Comparison of ENCODE assay signal across 16 cellular contexts in the genomic region with DNA sequence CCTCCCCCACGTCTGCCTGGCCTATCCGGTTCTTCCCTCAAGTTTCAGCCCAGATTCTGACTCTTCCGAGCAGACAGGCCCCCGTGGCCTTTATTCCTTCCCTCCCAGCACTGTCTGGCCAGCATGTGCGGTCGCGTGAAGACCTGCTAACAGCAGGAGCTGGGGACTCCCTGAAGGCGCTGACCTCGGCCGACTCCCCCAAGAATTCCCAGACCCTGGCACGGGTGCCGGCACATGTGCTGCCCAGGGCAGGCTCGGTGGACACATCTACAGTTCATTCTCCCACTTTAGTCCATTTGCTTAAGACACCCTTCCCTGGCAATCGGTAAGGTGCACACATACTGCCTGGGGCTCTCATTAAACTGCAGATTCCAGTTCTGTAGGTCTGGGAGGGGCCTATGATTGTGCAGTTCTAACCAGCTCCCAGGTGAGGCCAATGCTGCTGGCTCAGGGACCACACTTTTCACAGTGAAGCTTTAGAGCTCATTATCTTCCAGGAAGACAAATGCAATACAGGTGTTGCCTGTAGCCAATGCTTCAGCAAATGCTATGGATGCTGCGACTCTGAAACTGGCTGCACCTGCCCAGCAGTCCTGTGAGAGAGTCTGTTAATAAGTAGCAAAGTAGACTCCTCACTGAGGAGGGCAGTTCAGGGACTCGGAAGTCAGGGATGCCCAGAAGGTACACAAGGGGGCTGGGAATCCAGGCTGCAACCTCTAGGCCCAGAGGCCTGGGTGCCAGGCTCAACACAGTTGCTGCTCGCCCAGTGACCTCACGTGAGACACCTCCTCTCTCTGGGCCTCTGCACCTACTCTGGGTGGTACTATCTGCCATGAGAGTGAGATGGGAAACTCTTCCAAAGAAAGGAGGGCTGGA. TPM values are rescaled to one million over a fixed set of nuclear protein-coding genes. Genes with fewer than 3 reads are reported as not detected.
A peak's percentile ranks its signal among the peaks of the same experiment; 100 is the strongest.
DNase-seq lines count a peak whose midpoint lies in the region; ATAC-seq, FAIRE-seq and TF ChIP-seq lines count a peak whose summit lies in the region.
"Had no signal": no experiment of that assay in that cellular context is flagged by ENCODE, and none has a peak within 500 bp of the region (broad histone marks: within the 10 kb centered on the region; RNA-seq: fewer than 3 reads in every experiment).

No MANE protein-coding gene starts in this region.

- H2BK120ac ChIP-seq in H1 (replicated peaks; ENCODE audit: low read depth, low read length), result no peak overlapping the region

- H3K23ac ChIP-seq in H1 (ENCODE audit: insufficient read length), result no peak overlapping the region

- no peaks in the 10 kb centered on the region for H3K36me3 Mint-ChIP-seq in natural killer cell treated with Interleukin-12 subunit alpha and Interleukin-12 subunit beta and Interleukin-15 and Interleukin-18, amount 100 ng/mL, for 72 hours
- H3K36me3 Mint-ChIP-seq: CD8-positive, alpha-beta memory T cell had no signal

- no peaks in the 10 kb centered on the region for H3K79me1 ChIP-seq in H1 (ENCODE audit: low read depth, low read length)

- no peak overlapping the region for H4K8ac ChIP-seq in H1 (ENCODE audit: extremely low read depth, insufficient read depth, low read length)

- H3K56ac ChIP-seq in H1 (replicated peaks; ENCODE audit: insufficient read length, low read depth, low read length), result no peak overlapping the region

- H3K23me2 ChIP-seq in H1 (ENCODE audit: low read depth, low read length), result no peaks in the 10 kb centered on the region

- POLR2A ChIA-PET in H1 (lab: Charles Lee; ENCODE audit: partially characterized antibody), result interaction anchor here (0.9 to 1.0 kb wide), 2 partner anchors 16 to 46 kb away, joined by 3 read pairs; partner anchors contain the start of gene TAF1B

- no peak overlapping the region for H3K9ac ChIP-seq in H1 (replicated peaks in 1 of 4; ENCODE audit: extremely low read depth in 1 of 4, low read depth in 3 of 4, low read length in 3 of 4)
- H3K9ac ChIP-seq: GM23248 had no signal

- no peak for TF ChIP-seq RAD21 in H1 (IDR thresholded peaks at IDR 0.05 in 1 of 2, conservative IDR thresholded peaks at IDR 0.05 in 1 of 2; ENCODE audit: low read depth in 2 of 2, low read length in 2 of 2)

- H3K18ac ChIP-seq in H1 (ENCODE audit: extremely low read depth, low read length), result no peak overlapping the region

- H2BK20ac ChIP-seq in H1 (ENCODE audit: low read length), result no peak overlapping the region

- intact Hi-C loops in body of pancreas (cut with DNase I), result no loop called here

- no peak overlapping the region for H4K5ac ChIP-seq in H1 (ENCODE audit: insufficient read length, low read depth, low read length)

- H4K91ac ChIP-seq in H1 (replicated peaks; ENCODE audit: insufficient read length, low read length), result no peak overlapping the region

- H3K27me3 Mint-ChIP-seq in natural killer cell treated with Interleukin-12 subunit alpha and Interleukin-12 subunit beta and Interleukin-15 and Interleukin-18, amount 100 ng/mL, for 72 hours, result no peaks in the 10 kb centered on the region
- H3K27me3 Mint-ChIP-seq: activated CD4-positive, alpha-beta T cell treated with anti-CD3 and anti-CD28 coated beads, Interleukin-2, amount 10 ng/mL, durations not matched to agents 24 days and 14 days had no signal

- H3K4me3 ChIP-seq in H1 (ENCODE audit: extremely low read depth in 1 of 4, insufficient read depth in 2 of 4, low read depth in 3 of 4, low read length in 4 of 4) (no peak overlapping the region), body of pancreas (no peak overlapping the region)
- H3K4me3 ChIP-seq: GM23248, uterus had no signal

- CTCF ChIA-PET in H1 (lab: Charles Lee; ENCODE audit: partially characterized antibody), result interaction anchor here (0.6 to 13.3 kb wide), 12 partner anchors 10 to 273 kb away, joined by 3 to 118 read pairs (median 4); partner anchors contain the start of genes ADAM17 and TAF1B

- no peaks in the 10 kb centered on the region for H3K27me3 ChIP-seq in H1 (replicated peaks in 1 of 4; ENCODE audit: control insufficient read depth in 3 of 4, extremely low read depth in 1 of 4, insufficient read depth in 3 of 4, low read length in 3 of 4)
- H3K27me3 ChIP-seq in body of pancreas, result no peaks in the 10 kb centered on the region
- H3K27me3 ChIP-seq: uterus had no signal

- no peaks in the 10 kb centered on the region; a peak in 1 of 8 replicates for H3K36me3 ChIP-seq in H1 (ENCODE audit: control insufficient read depth in 2 of 4, insufficient read depth in 4 of 4, low read length in 3 of 4)
- no peaks in the 10 kb centered on the region for H3K36me3 ChIP-seq in body of pancreas (replicated peaks in 1 of 2; ENCODE audit: insufficient read depth in 1 of 2, low read depth in 2 of 2)
- H3K36me3 ChIP-seq: uterus had no signal

- ATAC-seq in natural killer cell treated with Interleukin-12 subunit alpha and Interleukin-12 subunit beta and Interleukin-15 and Interleukin-18, amount 100 ng/mL, for 72 hours, result no peak
- no peak for ATAC-seq in body of pancreas

- no peaks in the 10 kb centered on the region for H3K9me3 ChIP-seq in H1 (ENCODE audit: insufficient read depth in 2 of 2, low read depth in 1 of 2, low read length in 1 of 2)
- no peaks in the 10 kb centered on the region for H3K9me3 ChIP-seq in body of pancreas
- H3K9me3 ChIP-seq: uterus had no signal

- no peak overlapping the region for H2AFZ ChIP-seq in H1 (ENCODE audit: low read length)
- H2AFZ ChIP-seq: GM23248 had no signal

- TF ChIP-seq EP300 in H1 (IDR thresholded peaks at IDR 0.05; ENCODE audit: borderline replicate concordance in 1 of 2, low read depth in 2 of 2, low read length in 2 of 2), result no peak

- TF ChIP-seq POLR2A in H1 (IDR thresholded peaks at IDR 0.05; ENCODE audit: control extremely low read depth in 1 of 2, low read depth in 2 of 2, low read length in 2 of 2) (no peak), body of pancreas (IDR thresholded peaks at IDR 0.05) (no peak)

- no peak for TF ChIP-seq CTCF in H1 (IDR thresholded peaks at IDR 0.05; ENCODE audit: control extremely low read depth in 1 of 3, insufficient read depth in 1 of 3, low read depth in 1 of 3, low read length in 3 of 3)
- TF ChIP-seq CTCF in body of pancreas (IDR thresholded peaks at IDR 0.05), result no peak

- no peaks in the 10 kb centered on the region for H4K20me1 ChIP-seq in H1 (replicated peaks in 1 of 2; ENCODE audit: control insufficient read depth in 1 of 2, insufficient read depth in 2 of 2, low read length in 2 of 2)

- no peaks in the 10 kb centered on the region for H3K9me3 Mint-ChIP-seq in natural killer cell treated with Interleukin-12 subunit alpha and Interleukin-12 subunit beta and Interleukin-15 and Interleukin-18, amount 100 ng/mL, for 72 hours
- H3K9me3 Mint-ChIP-seq: activated CD4-positive, alpha-beta T cell treated with anti-CD3 and anti-CD28 coated beads, Interleukin-2, amount 10 ng/mL, durations not matched to agents 24 days and 14 days; CD8-positive, alpha-beta memory T cell had no signal

- H3K4me3 Mint-ChIP-seq in natural killer cell treated with Interleukin-12 subunit alpha and Interleukin-12 subunit beta and Interleukin-15 and Interleukin-18, amount 100 ng/mL, for 72 hours, result no peak overlapping the region

- no peak overlapping the region for H3K14ac ChIP-seq in H1 (ENCODE audit: insufficient read length)

- no peak overlapping the region for H3K4ac ChIP-seq in H1 (replicated peaks; ENCODE audit: insufficient read length, low read depth, low read length)

- DNase-seq in COLO668 (lab: John Stamatoyannopoulos, UW; ENCODE audit: unreplicated experiment), result peak; percentile 74
- DNase-seq in HT-29 (ENCODE audit: low spot score), result peak; percentile 69
- no peak for DNase-seq in H1 (ENCODE audit: low read depth in 1 of 2, low spot score in 2 of 2)
- peak; percentile 46 for DNase-seq in natural killer cell treated with Interleukin-12 subunit alpha and Interleukin-12 subunit beta and Interleukin-15 and Interleukin-18, amount 100 ng/mL, for 72 hours (ENCODE audit: low spot score)
- no peak for DNase-seq in body of pancreas
- DNase-seq in pons (ENCODE audit: low spot score), result no peak
- DNase-seq in ACHN, result no peak
- DNase-seq: activated CD4-positive, alpha-beta T cell treated with anti-CD3 and anti-CD28 coated beads, Interleukin-2, amount 10 ng/mL, durations not matched to agents 24 days and 14 days; aorta; CD8-positive, alpha-beta memory T cell; GM23248; IMR-90; NCI-H1092; NCI-H345; retina; uterus had no signal

- no peaks in the 10 kb centered on the region for H3K79me2 ChIP-seq in H1 (ENCODE audit: control insufficient read depth in 1 of 2, insufficient read depth in 2 of 2, low read length in 2 of 2)

- in situ Hi-C loops in ACHN (cut with HindIII; ENCODE audit: low pct_ligation_motif_present, low pct_unique_long_range_greater_than_20kb, low sequenced_read_pairs), result no loop called here

- no peak overlapping the region for H3K27ac ChIP-seq in H1 (ENCODE audit: low read depth, low read length)
- no peak overlapping the region for H3K27ac ChIP-seq in body of pancreas
- H3K27ac ChIP-seq: GM23248, uterus had no signal

- H3K27ac Mint-ChIP-seq in natural killer cell treated with Interleukin-12 subunit alpha and Interleukin-12 subunit beta and Interleukin-15 and Interleukin-18, amount 100 ng/mL, for 72 hours, result no peak overlapping the region
- H3K27ac Mint-ChIP-seq: activated CD4-positive, alpha-beta T cell treated with anti-CD3 and anti-CD28 coated beads, Interleukin-2, amount 10 ng/mL, durations not matched to agents 24 days and 14 days had no signal

- H2BK5ac ChIP-seq in H1 (ENCODE audit: low read depth, low read length), result no peak overlapping the region

- H2BK15ac ChIP-seq in H1 (ENCODE audit: low read length), result 0 out of 2 replicates have a peak overlapping the region, but pooled peaks have one; percentile 74

- 83% methylated on average over 18 of the region's 18 CpGs; no CpG with 5 or more reads in 1 of the 2 experiments for WGBS in H1 (ENCODE audit: extremely low coverage in 1 of 2, insufficient coverage in 1 of 2, insufficient read length in 1 of 2, insufficient replicate concordance in 2 of 2, low coverage in 1 of 2, low lambda C conversion rate in 2 of 2, missing lambda C conversion rate in 1 of 2), 2 experiments
- 68 to 70% methylated on average over 4 to 18 of the region's 18 CpGs for WGBS in body of pancreas, 2 donors

- H3K4me1 ChIP-seq in H1 (replicated peaks in 1 of 4; ENCODE audit: control insufficient read depth in 3 of 4, insufficient read depth in 4 of 4, low read length in 3 of 4) (peaks cover 0 to 8% (median 2%) of the 10 kb centered on the region in 4 experiments; a peak in 4 of 7 replicates), body of pancreas (peaks cover 26% of the 10 kb centered on the region)
- H3K4me1 ChIP-seq: uterus had no signal

- FAIRE-seq in H1 (lab: Jason Lieb, UNC), result no peak

- peaks cover 23 to 36% of the 10 kb centered on the region in 2 donors for H3K4me1 Mint-ChIP-seq in natural killer cell treated with Interleukin-12 subunit alpha and Interleukin-12 subunit beta and Interleukin-15 and Interleukin-18, amount 100 ng/mL, for 72 hours (ENCODE audit: low read depth in 2 of 2)

- no peak overlapping the region for H2BK12ac ChIP-seq in H1 (ENCODE audit: low read depth, low read length)

- no peak overlapping the region for H3K4me2 ChIP-seq in H1 (ENCODE audit: insufficient read depth in 1 of 2, low read depth in 2 of 2, low read length in 2 of 2)

- no peak overlapping the region for H2AK5ac ChIP-seq in H1 (ENCODE audit: low read depth, low read length)

RNA-seq across cellular contexts. Expression of gene TAF1B, which starts 45.4 kb away (rescaled TPM):
- 7.7 and 9.9 TPM in 2 replicates for total RNA-seq in HT-29 (2014; rRNA removed; shearing (Covaris generic))
- total RNA-seq in H1 (2021; fragmentation: NEBNext Ultra II Directional; extraction: Animal tissue kit (Norgen Biotek cat#: 25700)), result 25.2 and 25.8 TPM in 2 replicates
- 5.4 and 6.6 TPM in 2 replicates for polyA plus RNA-seq in H1 (2011; rRNA removed)
- 7.3 TPM for polyA plus RNA-seq in H1 (2011; cell fraction: cytosol; rRNA removed)
- 7.4 TPM for polyA plus RNA-seq in H1 (2011; cell fraction: nucleus; rRNA removed)
- polyA plus RNA-seq in H1 (2012, experiment 1 of 2), result 6.8 to 12.0 TPM (median 7.8 TPM) in 4 replicates
- 1.3 TPM for polyA plus RNA-seq in H1 (2012, experiment 2 of 2)
- polyA plus RNA-seq in H1 (2013, experiment 1 of 2), result 17.6 TPM
- polyA plus RNA-seq in H1 (2013, experiment 2 of 2), result 16.8 TPM
- 20.7 and 22.7 TPM in 2 replicates for polyA minus RNA-seq in H1 (2011; rRNA and poly(A)+ RNA removed)
- 10.9 TPM for polyA minus RNA-seq in H1 (2011; cell fraction: cytosol; rRNA and poly(A)+ RNA removed)
- 47.1 TPM for polyA minus RNA-seq in H1 (2011; cell fraction: nucleus; rRNA and poly(A)+ RNA removed)
- 10 to 100 TPM; 34.4 to 42.3 TPM for total RNA-seq in natural killer cell treated with Interleukin-12 subunit alpha and Interleukin-12 subunit beta and Interleukin-15 and Interleukin-18, amount 100 ng/mL, for 72 hours
- 10 to 100 TPM; 12.9 to 19.5 TPM for total RNA-seq in body of pancreas

Comparison
In these comparisons a context has a peak if more than half of its experiments do, and no peak if none do; other contexts are left out.
1. DNase-seq: peak in COLO668 (single experiment), HT-29 (single experiment) and natural killer cell treated with Interleukin-12 subunit alpha and Interleukin-12 subunit beta and Interleukin-15 and Interleukin-18, amount 100 ng/mL, for 72 hours (single experiment); none in H1 (0 of 2), body of pancreas (0 of 4), pons (single experiment) and ACHN (single experiment).